8 cellular contexts compared by ENCODE assay signal in the genomic region with DNA sequence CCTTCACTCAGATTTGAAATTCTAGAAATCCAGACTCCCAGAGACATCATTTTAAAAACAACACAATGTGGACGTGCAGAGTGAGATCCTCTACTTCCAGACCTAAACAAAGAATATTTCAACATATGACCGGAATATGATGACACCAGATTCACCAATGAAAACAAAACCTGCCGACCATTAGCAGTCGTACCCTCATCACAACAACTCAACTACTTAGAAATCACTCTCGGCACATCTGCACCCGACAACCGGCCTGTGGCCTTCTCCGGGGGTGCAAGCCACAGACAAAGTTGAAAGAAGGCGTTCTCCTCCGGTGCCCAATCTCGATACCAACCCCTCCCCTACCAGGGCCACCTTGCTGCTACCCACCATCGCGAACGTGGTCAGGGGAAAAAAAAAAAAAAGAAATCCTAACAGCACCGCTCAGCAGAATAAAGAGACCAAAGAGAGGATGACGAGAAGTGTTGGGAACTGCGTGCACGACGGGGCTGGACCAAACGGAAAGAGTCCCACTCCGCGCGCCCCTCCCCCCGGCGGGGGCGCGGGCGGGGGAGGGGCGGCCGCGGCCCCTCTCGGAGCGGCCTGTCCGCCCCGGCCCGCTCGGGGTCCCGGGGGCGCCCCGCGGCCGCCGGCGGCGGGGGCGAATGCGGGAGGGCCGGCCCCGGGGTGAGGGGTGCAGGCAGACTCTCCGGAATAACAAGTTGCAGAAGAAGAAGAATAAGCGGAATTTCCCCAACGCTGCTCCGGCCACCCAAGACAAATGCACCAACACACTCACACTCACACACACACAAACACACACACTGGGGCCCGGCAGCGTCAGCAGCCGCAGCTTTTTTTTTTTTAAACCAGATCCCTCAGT. TPM values are rescaled to one million over a fixed set of nuclear protein-coding genes. Genes with fewer than 3 reads are reported as not detected.
A peak's percentile ranks its signal among the peaks of the same experiment; 100 is the strongest.
DNase-seq lines count a peak whose midpoint lies in the region; ATAC-seq lines count a peak whose summit lies in the region.

No MANE protein-coding gene starts in this region.

- peak; percentile 19 to 23 for ATAC-seq in CD4-positive, CD25-positive, alpha-beta regulatory T cell (ENCODE audit: low read depth in 2 of 2)
- ATAC-seq in GM21717 (IDR thresholded peaks at IDR 0.05; ENCODE audit: unreplicated experiment), result peak; percentile 35

- H3K27ac Mint-ChIP-seq in CD4-positive, CD25-positive, alpha-beta regulatory T cell, result peak overlapping the region; percentile 90 to 100 (median 98)

- DNase-seq in CD4-positive, CD25-positive, alpha-beta regulatory T cell, result peak; percentile 53 to 80 (median 53)
- DNase-seq in NCI-H226 (peak; percentile 31), medulla oblongata (ENCODE audit: extremely low spot score) (peak; percentile 58), GM19240 (ENCODE audit: insufficient read length, low spot score) (no peak)
- DNase-seq in activated CD4-positive, alpha-beta T cell treated with anti-CD3 and anti-CD28 coated beads, Interleukin-2, amount 50 U/mL, for 24 hours (ENCODE audit: low read depth in 1 of 2, low spot score in 1 of 2), result peak; percentile 10 to 39
- peak; percentile 22 for DNase-seq in stimulated activated CD8-positive, alpha-beta memory T cell treated with anti-CD3 and anti-CD28 coated beads, Interleukin-15, amount 100 ng/mL, for 1 hour (ENCODE audit: low read depth)

- H3K4me1 Mint-ChIP-seq in CD4-positive, CD25-positive, alpha-beta regulatory T cell, result peaks cover 35 to 52% (median 46%) of the 10 kb centered on the region in 4 donors

- H3K36me3 Mint-ChIP-seq in CD4-positive, CD25-positive, alpha-beta regulatory T cell, result no peaks in the 10 kb centered on the region

- H3K4me3 ChIP-seq in CD4-positive, CD25-positive, alpha-beta regulatory T cell (ENCODE audit: low read depth, low read length), result peak overlapping the region; percentile 92
- peak overlapping the region; percentile 54 for H3K4me3 ChIP-seq in ectodermal cell (ENCODE audit: insufficient read depth, low read depth, low read length)

- peaks cover 57% of the 10 kb centered on the region for H3K4me1 ChIP-seq in CD4-positive, CD25-positive, alpha-beta regulatory T cell (ENCODE audit: control insufficient read depth, insufficient read depth, low read length, poor library complexity, severe bottlenecking)
- no peaks in the 10 kb centered on the region for H3K4me1 ChIP-seq in ectodermal cell (ENCODE audit: control insufficient read depth, insufficient read depth, low read length)

- peaks cover 0 to 1% (median 0%) of the 10 kb centered on the region in 7 donors for H3K9me3 Mint-ChIP-seq in CD4-positive, CD25-positive, alpha-beta regulatory T cell

- 1% methylated on average over 55 of the region's 56 CpGs for WGBS in ectodermal cell, 2 experiments

- peak overlapping the region; percentile 84 for H3K27ac ChIP-seq in CD4-positive, CD25-positive, alpha-beta regulatory T cell (ENCODE audit: insufficient read depth, low read length, poor library complexity, severe bottlenecking)
- peak overlapping the region; percentile 80 for H3K27ac ChIP-seq in ectodermal cell (ENCODE audit: insufficient read depth, low read depth, low read length, poor library complexity, severe bottlenecking)

- H3K27me3 Mint-ChIP-seq in CD4-positive, CD25-positive, alpha-beta regulatory T cell, result peaks cover 13% of the 10 kb centered on the region

- peak overlapping the region; percentile 97 to 98 (median 98) for H3K4me3 Mint-ChIP-seq in CD4-positive, CD25-positive, alpha-beta regulatory T cell

- no peaks in the 10 kb centered on the region for H3K27me3 ChIP-seq in CD4-positive, CD25-positive, alpha-beta regulatory T cell (ENCODE audit: control insufficient read depth, insufficient read depth, low read length)
- H3K27me3 ChIP-seq in ectodermal cell (ENCODE audit: control insufficient read depth, insufficient read depth, low read length, poor library complexity, severe bottlenecking), result no peaks in the 10 kb centered on the region

- H3K36me3 ChIP-seq in CD4-positive, CD25-positive, alpha-beta regulatory T cell (ENCODE audit: control insufficient read depth, insufficient read depth, low read length), result no peaks in the 10 kb centered on the region
- H3K36me3 ChIP-seq in ectodermal cell (ENCODE audit: control insufficient read depth, insufficient read depth, low read length), result no peaks in the 10 kb centered on the region

- no peaks in the 10 kb centered on the region for H3K9me3 ChIP-seq in CD4-positive, CD25-positive, alpha-beta regulatory T cell (ENCODE audit: control insufficient read depth in 2 of 2, low read length in 2 of 2)
- no peaks in the 10 kb centered on the region for H3K9me3 ChIP-seq in ectodermal cell (ENCODE audit: control insufficient read depth, low read length)

RNA-seq across cellular contexts. Expression of a gene that starts 1.7 kb away (rescaled TPM):
- 111 TPM for total RNA-seq in CD4-positive, CD25-positive, alpha-beta regulatory T cell
- polyA plus RNA-seq in CD4-positive, CD25-positive, alpha-beta regulatory T cell, result 10 to 100 TPM in 1 of 4 donors, 1 to 10 TPM in 3; 6.0 to 11.3 (median 7.8) TPM
- 58.4 TPM for polyA plus RNA-seq in ectodermal cell (2013, experiment 1 of 4)
- polyA plus RNA-seq in ectodermal cell (2013, experiment 2 of 4), result 52.2 TPM
- polyA plus RNA-seq in ectodermal cell (2013, experiment 3 of 4), result 41.4 TPM
- 47.8 TPM for polyA plus RNA-seq in ectodermal cell (2013, experiment 4 of 4)
